In the genomic region with DNA sequence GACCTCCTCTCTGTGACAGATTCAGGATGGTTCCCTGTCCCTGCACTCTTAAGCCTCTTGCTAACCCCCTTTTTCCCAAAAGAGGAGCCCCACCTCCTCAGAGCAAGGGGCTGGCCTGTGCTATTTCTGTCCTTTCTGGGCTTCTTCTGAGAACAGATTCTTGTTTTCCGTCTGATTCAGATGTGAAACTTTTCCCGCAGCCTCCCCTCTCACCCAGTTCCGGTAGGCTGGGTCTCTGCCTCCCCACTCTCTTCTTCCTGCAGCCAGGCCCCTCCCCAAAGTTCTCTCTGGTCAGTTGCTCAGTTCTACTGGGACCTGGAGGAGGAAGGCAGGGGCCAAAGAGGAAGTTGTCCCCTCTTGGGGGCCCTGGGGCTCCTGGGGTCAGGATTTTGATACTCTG, we compare ENCODE assay signal across 9 cellular contexts. TPM values are rescaled to one million over a fixed set of nuclear protein-coding genes. Genes with fewer than 3 reads are reported as not detected.
DNase-seq lines count a peak whose midpoint lies in the region; ATAC-seq and TF ChIP-seq lines count a peak whose summit lies in the region.
"Had no signal": no experiment of that assay in that cellular context is flagged by ENCODE, and none has a peak within 500 bp of the region (broad histone marks: within the 10 kb centered on the region; RNA-seq: fewer than 3 reads in every experiment).

No MANE protein-coding gene starts in this region.

- peak; percentile 42 for DNase-seq in T-helper 2 cell treated with Interferon-gamma antibody and Interleukin-4, amounts not matched to agents 5 μg/mL and 100 μg/mL, for 36 hours (ENCODE audit: low spot score)
- DNase-seq in T-helper 2 cell (no peak), left lung (peak in 1 of 2 donors; percentile 65), HAP-1 (ENCODE audit: low spot score in 2 of 2) (no peak), activated gamma-delta T cell treated with Interleukin-2 at 50 U/mL for 16 hours (no peak)
- DNase-seq in activated naive CD4-positive, alpha-beta T cell treated with anti-CD3 and anti-CD28 coated beads, Interleukin-2, amount 50 U/mL, for 72 hours (ENCODE audit: low spot score in 2 of 2), result peak; percentile 18 to 60
- DNase-seq: NCI-H1105 treated with DMSO at 0.1 percent for 48 hours had no signal

- peak overlapping the region in 4 of 5 donors; percentile 12 to 87 (median 58) for H3K9ac ChIP-seq in subcutaneous abdominal adipose tissue (ENCODE audit: low read length in 5 of 5)

- H3K27ac ChIP-seq in left lung (peak overlapping the region; percentile 69 to 78), subcutaneous abdominal adipose tissue (ENCODE audit: low read depth, low read length) (peak overlapping the region; percentile 92)

- H3K4me3 ChIP-seq in left lung (peak overlapping the region; percentile 26 to 39), subcutaneous abdominal adipose tissue (ENCODE audit: low read depth in 1 of 5, low read length in 5 of 5) (peak overlapping the region; percentile 55 to 75 (median 66)), HAP-1 (no peak overlapping the region)

- H3K27me3 Mint-ChIP-seq in T-helper 2 cell treated with Interferon-gamma antibody and Interleukin-4, amounts not matched to agents 5 μg/mL and 100 μg/mL, for 36 hours (ENCODE audit: low read depth), result no peaks in the 10 kb centered on the region

- no peak for TF ChIP-seq CTCF in left lung (IDR thresholded peaks at IDR 0.05)

- H3K36me3 Mint-ChIP-seq in T-helper 2 cell treated with Interferon-gamma antibody and Interleukin-4, amounts not matched to agents 5 μg/mL and 100 μg/mL, for 36 hours (ENCODE audit: low read depth), result peaks cover 5% of the 10 kb centered on the region
- H3K36me3 Mint-ChIP-seq in activated naive CD4-positive, alpha-beta T cell treated with anti-CD3 and anti-CD28 coated beads, Interleukin-2, amount 50 U/mL, for 72 hours, result peaks cover 0 to 6% of the 10 kb centered on the region in 2 donors

- H3K9me3 ChIP-seq in left lung (no peaks in the 10 kb centered on the region), subcutaneous abdominal adipose tissue (ENCODE audit: control insufficient read depth in 5 of 5, low read length in 5 of 5) (no peaks in the 10 kb centered on the region), HAP-1 (no peaks in the 10 kb centered on the region)

- H3K4me1 Mint-ChIP-seq in T-helper 2 cell treated with Interferon-gamma antibody and Interleukin-4, amounts not matched to agents 5 μg/mL and 100 μg/mL, for 36 hours (ENCODE audit: low read depth), result peaks cover 29% of the 10 kb centered on the region

- intact Hi-C loops in left lung (cut with DNase I), result no loop called here

- peaks cover 0 to 27% of the 10 kb centered on the region in 2 donors for H3K27me3 ChIP-seq in left lung
- peaks cover 0 to 2% (median 0%) of the 10 kb centered on the region in 5 donors for H3K27me3 ChIP-seq in subcutaneous abdominal adipose tissue (ENCODE audit: control insufficient read depth in 5 of 5, insufficient read depth in 4 of 5, low read length in 5 of 5)
- H3K27me3 ChIP-seq in HAP-1 (ENCODE audit: low read depth), result no peaks in the 10 kb centered on the region

- H3K36me3 ChIP-seq in left lung (no peaks in the 10 kb centered on the region), subcutaneous abdominal adipose tissue (ENCODE audit: control insufficient read depth in 5 of 5, insufficient read depth in 5 of 5, low read length in 5 of 5) (no peaks in the 10 kb centered on the region), HAP-1 (replicated peaks) (no peaks in the 10 kb centered on the region)

- H3K27ac Mint-ChIP-seq in T-helper 2 cell treated with Interferon-gamma antibody and Interleukin-4, amounts not matched to agents 5 μg/mL and 100 μg/mL, for 36 hours, result peak overlapping the region; percentile 80
- peak overlapping the region; percentile 75 to 91 for H3K27ac Mint-ChIP-seq in activated naive CD4-positive, alpha-beta T cell treated with anti-CD3 and anti-CD28 coated beads, Interleukin-2, amount 50 U/mL, for 72 hours

- in situ Hi-C loops in HAP-1 (cut with MboI; ENCODE audit: low sequenced_read_pairs), result no loop called here

- peak; percentile 10 to 51 for ATAC-seq in activated naive CD4-positive, alpha-beta T cell treated with anti-CD3 and anti-CD28 coated beads, Interleukin-2, amount 50 U/mL, for 72 hours
- ATAC-seq in left lung (peak; percentile 45), GM19397 (IDR thresholded peaks at IDR 0.05; ENCODE audit: unreplicated experiment) (no peak)

- no peaks in the 10 kb centered on the region for H3K9me3 Mint-ChIP-seq in T-helper 2 cell treated with Interferon-gamma antibody and Interleukin-4, amounts not matched to agents 5 μg/mL and 100 μg/mL, for 36 hours
- H3K9me3 Mint-ChIP-seq in activated naive CD4-positive, alpha-beta T cell treated with anti-CD3 and anti-CD28 coated beads, Interleukin-2, amount 50 U/mL, for 72 hours, result peaks cover 3 to 4% of the 10 kb centered on the region in 2 donors

- peak overlapping the region; percentile 80 for H3K4me3 Mint-ChIP-seq in T-helper 2 cell treated with Interferon-gamma antibody and Interleukin-4, amounts not matched to agents 5 μg/mL and 100 μg/mL, for 36 hours

- peaks cover 0 to 20% of the 10 kb centered on the region in 2 donors for H3K4me1 ChIP-seq in left lung
- H3K4me1 ChIP-seq in subcutaneous abdominal adipose tissue (ENCODE audit: control insufficient read depth in 5 of 5, insufficient read depth in 5 of 5, low read length in 5 of 5), result peaks cover 2 to 39% (median 27%) of the 10 kb centered on the region in 5 donors
- peaks cover 15% of the 10 kb centered on the region for H3K4me1 ChIP-seq in HAP-1

RNA-seq across cellular contexts. Expression of gene PDE1B, which starts 11.8 kb away (rescaled TPM):
- total RNA-seq in activated naive CD4-positive, alpha-beta T cell treated with anti-CD3 and anti-CD28 coated beads, Interleukin-2, amount 50 U/mL, for 72 hours, result 10 to 100 TPM; 24.1 to 33.6 TPM
- 1 to 10 TPM; 2.1 to 8.1 TPM for total RNA-seq in left lung

RNA-seq across cellular contexts. Expression of gene PPP1R1A, which starts 27.3 kb away (rescaled TPM):
- not detected for total RNA-seq in activated naive CD4-positive, alpha-beta T cell treated with anti-CD3 and anti-CD28 coated beads, Interleukin-2, amount 50 U/mL, for 72 hours
- total RNA-seq in left lung, result under 1 TPM; 0.18 to 0.26 TPM

Comparison
In these comparisons a context has a peak if more than half of its experiments do, and no peak if none do; other contexts are left out.
1. DNase-seq: peak in T-helper 2 cell treated with Interferon-gamma antibody and Interleukin-4, amounts not matched to agents 5 μg/mL and 100 μg/mL, for 36 hours (single experiment) and activated naive CD4-positive, alpha-beta T cell treated with anti-CD3 and anti-CD28 coated beads, Interleukin-2, amount 50 U/mL, for 72 hours (2 of 2); none in T-helper 2 cell (0 of 5), HAP-1 (0 of 2) and activated gamma-delta T cell treated with Interleukin-2 at 50 U/mL for 16 hours (single experiment).